ENCODE assay signal across 19 cellular contexts in the genomic region with DNA sequence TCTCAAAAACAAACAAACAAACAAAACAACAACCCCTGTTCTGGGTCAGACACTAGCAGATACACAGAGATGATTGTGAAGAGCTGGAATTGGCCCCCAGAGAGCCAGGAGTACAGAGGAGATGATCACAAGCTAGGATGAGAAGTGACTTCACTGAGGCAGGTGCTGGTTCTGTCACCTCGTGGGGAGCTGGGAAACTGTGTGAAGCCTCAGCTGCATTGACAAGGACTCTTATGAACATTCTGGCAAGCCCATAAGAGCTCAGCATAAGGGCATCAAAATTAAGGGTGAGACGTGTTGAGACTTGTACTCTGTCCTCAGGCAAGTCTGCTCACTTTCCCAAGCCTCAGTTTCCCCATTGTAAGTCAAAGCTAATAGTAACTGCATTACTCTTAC. TPM values are rescaled to one million over a fixed set of nuclear protein-coding genes. Genes with fewer than 3 reads are reported as not detected.
A peak's percentile ranks its signal among the peaks of the same experiment; 100 is the strongest.
DNase-seq lines count a peak whose midpoint lies in the region; ATAC-seq and TF ChIP-seq lines count a peak whose summit lies in the region.
"Had no signal": no experiment of that assay in that cellular context is flagged by ENCODE, and none has a peak within 500 bp of the region (broad histone marks: within the 10 kb centered on the region; RNA-seq: fewer than 3 reads in every experiment).

No MANE protein-coding gene starts in this region.

- H3K27me3 Mint-ChIP-seq in endothelial cell (ENCODE audit: unreplicated experiment), result peaks cover 3% of the 10 kb centered on the region
- H3K27me3 Mint-ChIP-seq: activated naive CD8-positive, alpha-beta T cell; IgD-negative memory B cell had no signal

- H3K27ac Mint-ChIP-seq in endothelial cell (ENCODE audit: unreplicated experiment), result peak overlapping the region; percentile 26
- H3K27ac Mint-ChIP-seq: activated naive CD8-positive, alpha-beta T cell; IgD-negative memory B cell; nephron progenitor cell had no signal

- ATAC-seq in left cardiac atrium, result no peak
- ATAC-seq in heart left ventricle, result no peak
- no peak for ATAC-seq in gastrocnemius medialis
- ATAC-seq: activated T-cell treated with anti-CD3 and anti-CD28 coated beads, Interleukin-2, amount 50 U/mL, for 4 hours had no signal

- H3K27ac ChIP-seq in heart left ventricle, result peak overlapping the region in 5 of 12 donors; percentile 79 to 94 (median 91)
- H3K27ac ChIP-seq in Karpas-422 (ENCODE audit: low read length), result no peak overlapping the region
- peak overlapping the region; percentile 60 for H3K27ac ChIP-seq in thymus (ENCODE audit: low read depth)
- H3K27ac ChIP-seq in gastrocnemius medialis, result peak overlapping the region in 2 of 4 donors; percentile 94 to 99
- H3K27ac ChIP-seq: hepatocyte had no signal

- intact Hi-C loops in left cardiac atrium (cut with DNase I), result no loop called here
- intact Hi-C loops in heart left ventricle (cut with DNase I), result no loop called here
- intact Hi-C loops in gastrocnemius medialis (cut with DNase I; ENCODE audit: low total_unique reads), result loop anchor here (10.0 kb wide), 1 partner anchor 308 kb away; a partner anchor contains a TSS

- TF ChIP-seq CTCF in heart left ventricle (IDR thresholded peaks at IDR 0.05) (no peak), endothelial cell (IDR thresholded peaks at IDR 0.05; ENCODE audit: unreplicated experiment) (no peak), gastrocnemius medialis (IDR thresholded peaks at IDR 0.05 in 4 of 5, conservative IDR thresholded peaks at IDR 0.05 in 1 of 5) (no peak)

- in situ Hi-C loops in gastrocnemius medialis (cut with MboI; ENCODE audit: low sequenced_read_pairs in 4 of 4), result loop anchor here (25.0 kb wide), 2 partner anchors 141 to 291 kb away; a partner anchor contains a TSS

- no peak overlapping the region for H3K4me2 ChIP-seq in Karpas-422 (ENCODE audit: low read depth, low read length, poor library complexity, severe bottlenecking)
- H3K4me2 ChIP-seq: hepatocyte had no signal

- no peaks in the 10 kb centered on the region for H3K36me3 Mint-ChIP-seq in endothelial cell (ENCODE audit: low read depth, unreplicated experiment)
- H3K36me3 Mint-ChIP-seq: activated naive CD8-positive, alpha-beta T cell; IgD-negative memory B cell had no signal

- H3K9me3 ChIP-seq in heart left ventricle, result no peaks in the 10 kb centered on the region
- H3K9me3 ChIP-seq in Karpas-422 (ENCODE audit: low read length), result no peaks in the 10 kb centered on the region
- no peaks in the 10 kb centered on the region for H3K9me3 ChIP-seq in thymus (ENCODE audit: control insufficient read depth)
- H3K9me3 ChIP-seq in gastrocnemius medialis, result no peaks in the 10 kb centered on the region

- peaks cover 20% of the 10 kb centered on the region for H3K4me1 Mint-ChIP-seq in endothelial cell (ENCODE audit: unreplicated experiment)

- no peaks in the 10 kb centered on the region for H3K79me2 ChIP-seq in Karpas-422 (ENCODE audit: low read length)
- H3K79me2 ChIP-seq: hepatocyte had no signal

- H4K20me1 ChIP-seq in Karpas-422 (ENCODE audit: insufficient read depth, low read depth, low read length), result no peaks in the 10 kb centered on the region

- no peaks in the 10 kb centered on the region for H3K27me3 ChIP-seq in heart left ventricle
- no peaks in the 10 kb centered on the region for H3K27me3 ChIP-seq in Karpas-422 (ENCODE audit: low read length)
- H3K27me3 ChIP-seq in thymus (ENCODE audit: control insufficient read depth, insufficient read depth), result no peaks in the 10 kb centered on the region
- no peaks in the 10 kb centered on the region for H3K27me3 ChIP-seq in gastrocnemius medialis
- H3K27me3 ChIP-seq: hepatocyte had no signal

- TF ChIP-seq POLR2A in heart left ventricle (IDR thresholded peaks at IDR 0.05) (no peak), gastrocnemius medialis (IDR thresholded peaks at IDR 0.05) (no peak)

- H3K9ac ChIP-seq in Karpas-422 (ENCODE audit: low read length), result no peak overlapping the region

- WGBS in heart left ventricle, 4 donors, result 58 to 66% (median 62%) methylated on average over 2 of the region's 2 CpGs
- WGBS in thymus, result 25% methylated on average over 2 of the region's 2 CpGs

- no peaks in the 10 kb centered on the region for H3K9me2 ChIP-seq in Karpas-422 (replicated peaks; ENCODE audit: insufficient read depth, low read length)

- H3K4me3 ChIP-seq in heart left ventricle (no peak overlapping the region), Karpas-422 (ENCODE audit: low read length) (no peak overlapping the region), thymus (ENCODE audit: low read length) (no peak overlapping the region), gastrocnemius medialis (no peak overlapping the region)
- H3K4me3 ChIP-seq: hepatocyte had no signal

- H3K4me3 Mint-ChIP-seq in endothelial cell (ENCODE audit: unreplicated experiment), result no peak overlapping the region
- H3K4me3 Mint-ChIP-seq: activated naive CD8-positive, alpha-beta T cell; activated T-cell treated with anti-CD3 and anti-CD28 coated beads, Interleukin-2, amount 50 U/mL, for 4 hours; nephron progenitor cell had no signal

- no peaks in the 10 kb centered on the region for H3K9me3 Mint-ChIP-seq in endothelial cell (ENCODE audit: unreplicated experiment)
- H3K9me3 Mint-ChIP-seq: activated T-cell treated with anti-CD3 and anti-CD28 coated beads, Interleukin-2, amount 50 U/mL, for 4 hours; IgD-negative memory B cell; nephron progenitor cell had no signal

- H2AFZ ChIP-seq in Karpas-422 (ENCODE audit: low read length), result no peak overlapping the region
- H2AFZ ChIP-seq: hepatocyte had no signal

- H3K4me1 ChIP-seq in heart left ventricle, result peaks cover 10 to 63% (median 34%) of the 10 kb centered on the region in 12 donors
- peaks cover 4% of the 10 kb centered on the region; the same call in 1 of the 2 replicates for H3K4me1 ChIP-seq in Karpas-422 (ENCODE audit: low read length)
- H3K4me1 ChIP-seq in thymus (ENCODE audit: control insufficient read depth, insufficient read depth, low read length), result peaks cover 41% of the 10 kb centered on the region
- peaks cover 45 to 46% of the 10 kb centered on the region in 2 donors for H3K4me1 ChIP-seq in gastrocnemius medialis

- H3K36me3 ChIP-seq in heart left ventricle, result no peaks in the 10 kb centered on the region
- H3K36me3 ChIP-seq in Karpas-422 (ENCODE audit: insufficient read depth, low read length), result no peaks in the 10 kb centered on the region
- no peaks in the 10 kb centered on the region for H3K36me3 ChIP-seq in thymus (ENCODE audit: control insufficient read depth, insufficient read depth)
- no peaks in the 10 kb centered on the region for H3K36me3 ChIP-seq in gastrocnemius medialis

- DNase-seq in left cardiac atrium (peak; percentile 43), heart left ventricle (no peak), Karpas-422 (peak; percentile 36), endothelial cell (ENCODE audit: low spot score) (no peak), NCI-H446 (lab: John Stamatoyannopoulos, UW) (no peak), NCI-H2081 (lab: John Stamatoyannopoulos, UW) (no peak), gastrocnemius medialis (no peak)
- DNase-seq: activated CD4-positive, alpha-beta T cell treated with anti-CD3 and anti-CD28 coated beads, Interleukin-2, amount 50 U/mL, for 48 hours; activated T-cell treated with anti-CD3 and anti-CD28 coated beads, Interleukin-2, amount 50 U/mL, for 4 hours; cortex of kidney; GDM1; H7; NCI-H1930; nephron progenitor cell; stimulated activated CD4-positive, alpha-beta T cell treated with anti-CD3 and anti-CD28 coated beads, Interleukin-2, amount 100 ng/mL, for 48 hours had no signal

RNA-seq across cellular contexts. Expression of a gene that starts 14.7 kb away (rescaled TPM):
- total RNA-seq in left cardiac atrium (100 to 1,000 TPM; 281 to 449 TPM), heart left ventricle (100 to 1,000 TPM; 217 to 354 (median 242) TPM), endothelial cell (ENCODE audit: unreplicated experiment) (162 TPM), gastrocnemius medialis (100 to 1,000 TPM; 294 to 522 (median 353) TPM)
- polyA plus RNA-seq in heart left ventricle (100 to 1,000 TPM in 1 of 2 donors, 10 to 100 TPM in 1; 74.4 to 290 TPM), thymus (214 TPM)
- 215 and 401 TPM in 2 replicates for total RNA-seq in Karpas-422 (2014; rRNA removed; shearing (Covaris generic); ENCODE audit: low replicate concordance)

Comparison
In these comparisons a context has a peak if more than half of its experiments do, and no peak if none do; other contexts are left out.
1. DNase-seq: peak in left cardiac atrium (single experiment) and Karpas-422 (single experiment); none in heart left ventricle (0 of 5), endothelial cell (single experiment), NCI-H446 (0 of 2), NCI-H2081 (0 of 2) and gastrocnemius medialis (0 of 2).